25 cellular contexts compared by ENCODE assay signal in the genomic region with DNA sequence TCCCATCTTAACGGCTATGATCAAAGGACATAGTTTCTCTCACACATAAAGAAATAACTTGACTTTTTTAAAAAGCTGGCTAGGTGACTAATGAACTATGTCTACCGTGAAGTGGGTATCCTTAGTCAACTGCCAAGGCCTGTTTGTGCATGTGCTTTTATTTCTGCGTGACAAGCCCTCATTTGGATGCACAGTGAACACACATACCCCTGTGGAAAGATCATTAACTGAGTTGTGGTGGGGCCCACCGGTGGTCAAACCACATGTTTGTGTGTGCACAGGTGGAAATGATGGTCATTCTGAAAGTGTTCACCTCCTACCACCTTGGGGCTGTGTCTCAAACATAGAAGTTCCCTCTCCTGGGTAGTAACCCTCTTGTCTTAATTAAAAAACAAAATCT.
DNase-seq lines count a peak whose midpoint lies in the region; ATAC-seq, FAIRE-seq and TF ChIP-seq lines count a peak whose summit lies in the region.
"Had no signal": no experiment of that assay in that cellular context is flagged by ENCODE, and none has a peak within 500 bp of the region (broad histone marks: within the 10 kb centered on the region; RNA-seq: fewer than 3 reads in every experiment).

No MANE protein-coding gene starts in this region.

- no peaks in the 10 kb centered on the region for H3K4me1 ChIP-seq in GM12878 (ENCODE audit: control insufficient read depth, insufficient read depth, low read length)
- H3K4me1 ChIP-seq: BE2C, esophagus muscularis mucosa, suprapubic skin had no signal

- no peak overlapping the region for H2AFZ ChIP-seq in GM12878 (ENCODE audit: control insufficient read depth, low read depth, low read length)

- ATAC-seq in GM18907 (IDR thresholded peaks at IDR 0.05; ENCODE audit: unreplicated experiment) (peak; percentile 90), HG02798 (IDR thresholded peaks at IDR 0.05; ENCODE audit: poor library complexity, unreplicated experiment) (peak; percentile 64), GM12878 (peak; percentile 77)

- peaks cover 5% of the 10 kb centered on the region for H3K27me3 Mint-ChIP-seq in nephron (ENCODE audit: low read depth)
- no peaks in the 10 kb centered on the region for H3K27me3 Mint-ChIP-seq in chondrocyte (ENCODE audit: low read depth)
- H3K27me3 Mint-ChIP-seq: activated naive CD8-positive, alpha-beta T cell treated with anti-CD3 and anti-CD28 coated beads for 36 hours had no signal

- H3K4me1 Mint-ChIP-seq in nephron (peaks cover 8% of the 10 kb centered on the region), chondrocyte (ENCODE audit: low read depth) (no peaks in the 10 kb centered on the region)
- H3K4me1 Mint-ChIP-seq: activated naive CD8-positive, alpha-beta T cell treated with anti-CD3 and anti-CD28 coated beads for 36 hours had no signal

- intact Hi-C loops in GM12878 (cut with micrococcal nuclease; ENCODE audit: unreplicated experiment): loop anchor here (10.0 kb wide), 1 partner anchor 168 kb away; no protein-coding TSS in a partner anchor

- peak; percentile 62 to 66; a peak in 2 of 4 replicates for TF ChIP-seq EP300 in GM12878 (IDR thresholded peaks at IDR 0.05; ENCODE audit: borderline replicate concordance in 1 of 2, control insufficient read depth in 1 of 2, low read depth in 2 of 2, low read length in 2 of 2)

- no TSS peak for BruUV-seq in GM12878 (replicated peaks; lab: Mats Ljungman, UMichigan)

- no peak for TF ChIP-seq POLR2A in GM12878 (IDR thresholded peaks at IDR 0.05; ENCODE audit: low read depth, low read length)

- H3K9me3 Mint-ChIP-seq in nephron (no peaks in the 10 kb centered on the region), chondrocyte (ENCODE audit: low read depth) (peaks cover 9% of the 10 kb centered on the region)
- H3K9me3 Mint-ChIP-seq: H9 had no signal

- SMC1A ChIA-PET in GM12878 (lab: Charles Lee; ENCODE audit: uncharacterized antibody, unreplicated experiment): interaction anchor here (1.2 kb wide), 1 partner anchor 170 kb away, joined by 3 read pairs; no protein-coding TSS in a partner anchor

- FAIRE-seq in GM12878 (lab: Jason Lieb, UNC): no peak
- FAIRE-seq: D721Med, small intestine had no signal

- RAD21 ChIA-PET in GM12878 (lab: Charles Lee; ENCODE audit: unreplicated experiment): interaction anchor here (0.6 kb wide), 1 partner anchor 172 kb away, joined by 3 read pairs; no protein-coding TSS in a partner anchor

- no peak overlapping the region for H3K4me2 ChIP-seq in GM12878 (ENCODE audit: control insufficient read depth, insufficient read depth)
- H3K4me2 ChIP-seq: SK-N-SH had no signal

- in situ Hi-C loops in GM12878 (cut with MboI): no loop called here

- H3K36me3 Mint-ChIP-seq in nephron (ENCODE audit: low read depth) (no peaks in the 10 kb centered on the region), chondrocyte (ENCODE audit: low read depth) (no peaks in the 10 kb centered on the region)
- H3K36me3 Mint-ChIP-seq: activated naive CD8-positive, alpha-beta T cell treated with anti-CD3 and anti-CD28 coated beads for 36 hours had no signal

- no peak overlapping the region for H3K27ac ChIP-seq in GM12878 (ENCODE audit: control insufficient read depth, insufficient read depth)
- H3K27ac ChIP-seq: esophagus muscularis mucosa, suprapubic skin had no signal

- H3K27ac Mint-ChIP-seq in nephron (peak overlapping the region; percentile 58 to 93 (median 81)), chondrocyte (ENCODE audit: unreplicated experiment) (no peak overlapping the region)
- H3K27ac Mint-ChIP-seq: activated naive CD8-positive, alpha-beta T cell treated with anti-CD3 and anti-CD28 coated beads for 36 hours; activated T-helper 1 cell treated with anti-CD3 and anti-CD28 coated beads, Interleukin-12 subunit alpha, Interleukin-12 subunit beta, Interleukin-2, Interleukin-4 antibody, amounts not matched to agents 30 ng/mL and 10 ng/mL and 1 ng/mL, durations not matched to agents 14 hours and 24 hours and 36 hours; H9 had no signal

- CTCF ChIA-PET in GM12878 (lab: Yijun Ruan, JAX): no interaction called here

- no peak overlapping the region for H3K4me3 Mint-ChIP-seq in nephron
- H3K4me3 Mint-ChIP-seq in chondrocyte (ENCODE audit: unreplicated experiment): no peak overlapping the region
- H3K4me3 Mint-ChIP-seq: activated naive CD8-positive, alpha-beta T cell treated with anti-CD3 and anti-CD28 coated beads for 36 hours; activated T-helper 1 cell treated with anti-CD3 and anti-CD28 coated beads, Interleukin-12 subunit alpha, Interleukin-12 subunit beta, Interleukin-2, Interleukin-4 antibody, amounts not matched to agents 30 ng/mL and 10 ng/mL and 1 ng/mL, durations not matched to agents 14 hours and 24 hours and 36 hours; H9 had no signal

- no peaks in the 10 kb centered on the region for H3K79me2 ChIP-seq in GM12878 (ENCODE audit: control insufficient read depth, insufficient read depth, low read length)

- H3K9me3 ChIP-seq in GM12878 (replicated peaks; ENCODE audit: control insufficient read depth, insufficient read depth, low read length): no peaks in the 10 kb centered on the region
- H3K9me3 ChIP-seq: BE2C, esophagus muscularis mucosa, SK-N-SH, suprapubic skin had no signal

- H4K20me1 ChIP-seq in GM12878 (ENCODE audit: control insufficient read depth, insufficient read depth): no peaks in the 10 kb centered on the region

- DNase-seq in GM12878 (ENCODE audit: low read depth, low spot score) (peak; percentile 31), chondrocyte (ENCODE audit: low spot score) (no peak), NCI-H82 treated with DMSO at 0.1 percent for 48 hours (lab: John Stamatoyannopoulos, UW; ENCODE audit: unreplicated experiment) (no peak), occipital lobe (lab: John Stamatoyannopoulos, UW) (no peak), HuH-7.5 (ENCODE audit: low spot score) (no peak)
- DNase-seq: activated CD4-positive, CD25-positive, alpha-beta regulatory T cell treated with anti-CD3 and anti-CD28 coated beads, Interleukin-2, amount 50 U/mL, for 72 hours; activated CD8-positive, alpha-beta memory T cell treated with anti-CD3 and anti-CD28 coated beads for 24 hours; activated naive CD8-positive, alpha-beta T cell treated with anti-CD3 and anti-CD28 coated beads for 36 hours; BE2C; H9; NCI-H1417 treated with DMSO at 0.1 percent for 48 hours; NCI-H2171 treated with DMSO at 0.1 percent for 48 hours; NCI-H748 treated with DMSO at 0.1 percent for 48 hours; SK-N-SH; small intestine; stimulated activated CD8-positive, alpha-beta memory T cell treated with anti-CD3 and anti-CD28 coated beads, Interleukin-4, amount 100 ng/mL, for 48 hours; T1000 had no signal

- 2% methylated on average over 4 of the region's 4 CpGs for WGBS in GM12878 (ENCODE audit: insufficient coverage, insufficient replicate concordance, low lambda C conversion rate, missing lambda C conversion rate)

- no peaks in the 10 kb centered on the region for H3K36me3 ChIP-seq in GM12878 (ENCODE audit: control insufficient read depth in 2 of 2, insufficient read depth in 2 of 2, low read length in 1 of 2)
- H3K36me3 ChIP-seq: BE2C, esophagus muscularis mucosa, suprapubic skin had no signal

- POLR2A ChIA-PET in GM12878 (lab: Charles Lee): no interaction called here

- TF ChIP-seq CTCF in GM12878 (IDR thresholded peaks at IDR 0.05 in 2 of 3, conservative IDR thresholded peaks at IDR 0.05 in 1 of 3; ENCODE audit: control insufficient read depth in 2 of 3, extremely low read depth in 1 of 3, insufficient read depth in 1 of 3, low read depth in 3 of 3, low read length in 3 of 3): no peak
- TF ChIP-seq CTCF in nephron (IDR thresholded peaks at IDR 0.05; ENCODE audit: unreplicated experiment in 3 of 3): no peak
- TF ChIP-seq CTCF in chondrocyte (IDR thresholded peaks at IDR 0.05): no peak

- no peak overlapping the region for H3K4me3 ChIP-seq in GM12878
- H3K4me3 ChIP-seq: esophagus muscularis mucosa, lung, suprapubic skin had no signal

- no peak for TF ChIP-seq RAD21 in GM12878 (IDR thresholded peaks at IDR 0.05; ENCODE audit: insufficient read depth, low read depth, low read length)

- H3K9ac ChIP-seq in GM12878 (ENCODE audit: control insufficient read depth, insufficient read depth, low read length): no peak overlapping the region
- H3K9ac ChIP-seq: SK-N-SH had no signal

- H3K27me3 ChIP-seq in GM12878 (replicated peaks in 1 of 2; ENCODE audit: control insufficient read depth in 2 of 2, insufficient read depth in 2 of 2, low read length in 1 of 2): no peaks in the 10 kb centered on the region
- H3K27me3 ChIP-seq: BE2C had no signal

TF ChIP-seq in GM12878, 131 proteins besides CTCF, POLR2A, EP300 and RAD21 (continues in another document):
- TF ChIP-seq DPF2 (IDR thresholded peaks at IDR 0.05) (peak; percentile 79), IKZF1 (conservative IDR thresholded peaks at IDR 0.05) (peak; percentile 51; the same call in 1 of the 2 replicates), JUNB (IDR thresholded peaks at IDR 0.05) (no peak), MTA2 (IDR thresholded peaks at IDR 0.05; ENCODE audit: low read depth) (peak; percentile 92), IKZF2 (IDR thresholded peaks at IDR 0.05) (peak; percentile 52 to 56; a peak in 2 of 4 replicates)
- TF ChIP-seq, protein P1, sequence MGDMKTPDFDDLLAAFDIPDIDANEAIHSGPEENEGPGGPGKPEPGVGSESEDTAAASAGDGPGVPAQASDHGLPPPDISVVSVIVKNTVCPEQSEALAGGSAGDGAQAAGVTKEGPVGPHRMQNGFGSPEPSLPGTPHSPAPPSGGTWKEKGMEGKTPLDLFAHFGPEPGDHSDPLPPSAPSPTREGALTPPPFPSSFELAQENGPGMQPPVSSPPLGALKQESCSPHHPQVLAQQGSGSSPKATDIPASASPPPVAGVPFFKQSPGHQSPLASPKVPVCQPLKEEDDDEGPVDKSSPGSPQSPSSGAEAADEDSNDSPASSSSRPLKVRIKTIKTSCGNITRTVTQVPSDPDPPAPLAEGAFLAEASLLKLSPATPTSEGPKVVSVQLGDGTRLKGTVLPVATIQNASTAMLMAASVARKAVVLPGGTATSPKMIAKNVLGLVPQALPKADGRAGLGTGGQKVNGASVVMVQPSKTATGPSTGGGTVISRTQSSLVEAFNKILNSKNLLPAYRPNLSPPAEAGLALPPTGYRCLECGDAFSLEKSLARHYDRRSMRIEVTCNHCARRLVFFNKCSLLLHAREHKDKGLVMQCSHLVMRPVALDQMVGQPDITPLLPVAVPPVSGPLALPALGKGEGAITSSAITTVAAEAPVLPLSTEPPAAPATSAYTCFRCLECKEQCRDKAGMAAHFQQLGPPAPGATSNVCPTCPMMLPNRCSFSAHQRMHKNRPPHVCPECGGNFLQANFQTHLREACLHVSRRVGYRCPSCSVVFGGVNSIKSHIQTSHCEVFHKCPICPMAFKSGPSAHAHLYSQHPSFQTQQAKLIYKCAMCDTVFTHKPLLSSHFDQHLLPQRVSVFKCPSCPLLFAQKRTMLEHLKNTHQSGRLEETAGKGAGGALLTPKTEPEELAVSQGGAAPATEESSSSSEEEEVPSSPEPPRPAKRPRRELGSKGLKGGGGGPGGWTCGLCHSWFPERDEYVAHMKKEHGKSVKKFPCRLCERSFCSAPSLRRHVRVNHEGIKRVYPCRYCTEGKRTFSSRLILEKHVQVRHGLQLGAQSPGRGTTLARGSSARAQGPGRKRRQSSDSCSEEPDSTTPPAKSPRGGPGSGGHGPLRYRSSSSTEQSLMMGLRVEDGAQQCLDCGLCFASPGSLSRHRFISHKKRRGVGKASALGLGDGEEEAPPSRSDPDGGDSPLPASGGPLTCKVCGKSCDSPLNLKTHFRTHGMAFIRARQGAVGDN (IDR thresholded peaks at IDR 0.05): 0 out of 2 replicates have a peak, but pooled peaks have one; percentile 12
